ENCODE assay signal across 8 cellular contexts in genomic region chr1:145978860-145979745, GRCh38. TPM values are rescaled to one million over a fixed set of nuclear protein-coding genes. Genes with fewer than 3 reads are reported as not detected.
DNase-seq lines count a peak whose midpoint lies in the region; ATAC-seq, FAIRE-seq and TF ChIP-seq lines count a peak whose summit lies in the region.

No MANE protein-coding gene starts in this region.

- H3K9me3 ChIP-seq in K562 (replicated peaks; ENCODE audit: control insufficient read depth, insufficient read depth, low read depth, low read length), result no peaks in the 10 kb centered on the region

- peak overlapping the region; percentile 76 for H3K4me2 ChIP-seq in K562 (ENCODE audit: insufficient read depth, low read length)

- H3K4me3 ChIP-seq in K562, result no peak overlapping the region

- POLR2A ChIA-PET in K562 (lab: Yijun Ruan, JAX), result interaction anchor here (0.6 to 15.5 kb wide), 14 partner anchors 14 to 134 kb away, joined by 3 to 320 read pairs (median 4); partner anchors contain the start of genes ANKRD34A, LIX1L, NUDT17 and POLR3GL

- intact Hi-C loops in K562 (cut with micrococcal nuclease) (loop anchor here (1.0 kb wide), 3 partner anchors 11 to 17 kb away; partner anchors contain the start of genes ANKRD34A, POLR3GL and TXNIP), sciatic nerve (cut with DNase I) (no loop called here)

- FAIRE-seq in K562 (lab: Jason Lieb, UNC), result peak; percentile 100

- in situ Hi-C loops in GM13977 (cut with MboI; ENCODE audit: low pct_unique_long_range_greater_than_20kb, low sequenced_read_pairs, unreplicated experiment), result no loop called here
- in situ Hi-C loops in K562 (cut with MboI), result no loop called here

- peaks cover 24 to 63% of the 10 kb centered on the region in 2 experiments for H3K4me1 ChIP-seq in K562 (replicated peaks in 1 of 2; ENCODE audit: control insufficient read depth in 2 of 2, insufficient read depth in 2 of 2, low read length in 2 of 2)

- CTCF ChIA-PET in K562 (lab: Yijun Ruan, JAX; ENCODE audit: low intra/inter-chr PET ratio), result interaction anchor here (0.6 to 3.8 kb wide), 4 partner anchors 28 to 54 kb away, joined by 3 to 37 read pairs (median 10); no protein-coding TSS in a partner anchor

- no peaks in the 10 kb centered on the region for H4K20me1 ChIP-seq in K562 (replicated peaks; ENCODE audit: control insufficient read depth, insufficient read depth, low read length)

- WGBS in K562 (ENCODE audit: insufficient coverage, low coverage, missing lambda C conversion rate), result 6% methylated on average over 9 of the region's 9 CpGs

- H3K9ac ChIP-seq in K562 (ENCODE audit: insufficient read depth in 1 of 2, low read depth in 2 of 2, low read length in 2 of 2), result peak overlapping the region; percentile 81 to 86; a peak in 3 of 4 replicates

- TF ChIP-seq CTCF in GM13977 (IDR thresholded peaks at IDR 0.05; ENCODE audit: extremely low read depth, insufficient read depth, missing control alignments) (peak; percentile 42), K562 (IDR thresholded peaks at IDR 0.05 in 2 of 3, conservative IDR thresholded peaks at IDR 0.05 in 1 of 3; ENCODE audit: insufficient read depth in 2 of 3, low read depth in 1 of 3, low read length in 3 of 3) (peak; percentile 53 to 69 (median 54))

- peaks cover 16% of the 10 kb centered on the region for H3K36me3 ChIP-seq in K562 (ENCODE audit: control insufficient read depth, insufficient read depth, low read length)

- peak; percentile 28 to 44; a peak in 2 of 4 replicates for TF ChIP-seq RAD21 in K562 (CRISPR knock-in tag; conservative IDR thresholded peaks at IDR 0.05 in 1 of 2, IDR thresholded peaks at IDR 0.05 in 1 of 2)

- peaks cover 25% of the 10 kb centered on the region for H3K79me2 ChIP-seq in K562 (ENCODE audit: control insufficient read depth, insufficient read depth, low read length)

- H2AFZ ChIP-seq in K562 (ENCODE audit: low read depth, low read length), result peak overlapping the region; percentile 42

- TF ChIP-seq EP300 in K562 (IDR thresholded peaks at IDR 0.05; ENCODE audit: low read length), result peak; percentile 85

- H3K9me1 ChIP-seq in K562 (ENCODE audit: control insufficient read depth, insufficient read depth, low read length), result no peaks in the 10 kb centered on the region

- peak; percentile 76; the same call in 1 of the 2 replicates for TF ChIP-seq POLR2A in K562 (conservative IDR thresholded peaks at IDR 0.05)

- TSS peak; percentile 98 for BruUV-seq in K562 (replicated peaks; lab: Mats Ljungman, UMichigan)

- H3K27me3 ChIP-seq in K562 (ENCODE audit: control insufficient read depth in 2 of 2, insufficient read depth in 2 of 2, low read length in 2 of 2), result no peaks in the 10 kb centered on the region

- DNase-seq in GM13977 (ENCODE audit: low spot score) (peak; percentile 89), NCI-H146 treated with DMSO at 0.1 percent for 48 hours (lab: John Stamatoyannopoulos, UW; ENCODE audit: unreplicated experiment) (peak; percentile 91), T1000 (lab: John Stamatoyannopoulos, UW) (peak; percentile 83), K562 (ENCODE audit: extremely low read depth in 1 of 4, low spot score in 3 of 4) (peak; percentile 97 to 99 (median 99)), iPS DF 4.7 (ENCODE audit: extremely low read depth, low spot score) (peak; percentile 98), sciatic nerve (ENCODE audit: low spot score) (peak; percentile 94), mesenteric fat pad (ENCODE audit: low spot score) (no peak)

- ATAC-seq in HG02852 (IDR thresholded peaks at IDR 0.05; ENCODE audit: unreplicated experiment) (peak; percentile 89), K562 (peak; percentile 94), sciatic nerve (peak; percentile 97)

- peak overlapping the region; percentile 96 for H3K27ac ChIP-seq in K562 (ENCODE audit: extremely low read depth, low read depth, low read length)

RNA-seq across cellular contexts. Expression of gene POLR3GL, which starts 14.6 kb away (rescaled TPM):
- 13.4 and 16.3 TPM in 2 replicates for total RNA-seq in K562 (2011; cell fraction: chromatin; rRNA removed; ENCODE audit: low replicate concordance)
- total RNA-seq in K562 (2011; cell fraction: nucleolus; rRNA removed), result 10.0 TPM in 2 replicates
- 9.5 and 10.3 TPM in 2 replicates for total RNA-seq in K562 (2011; cell fraction: nucleoplasm; rRNA removed)
- 28.5 and 29.6 TPM in 2 replicates for total RNA-seq in K562 (2014; rRNA removed)
- 38.6 and 48.4 TPM in 2 replicates for total RNA-seq in K562 (2014; rRNA removed; fragmentation: Illumina TruSeq; extraction: Trizol)
- 35.2 and 38.2 TPM in 2 replicates for total RNA-seq in K562 (2015; rRNA removed; fragmentation: Illumina TruSeq; extraction: Trizol)
- 17.3 and 21.1 TPM in 2 replicates for total RNA-seq in K562 (2021)
- polyA plus RNA-seq in K562 (2011; rRNA removed), result 31.0 and 39.4 TPM in 2 replicates
- polyA plus RNA-seq in K562 (2011; cell fraction: cytosol; rRNA removed), result 20.4 and 22.2 TPM in 2 replicates
- 18.8 and 22.7 TPM in 2 replicates for polyA plus RNA-seq in K562 (2011; cell fraction: nucleus; rRNA removed)
- 37.6 and 38.4 TPM in 2 replicates for polyA plus RNA-seq in K562 (2012)
- polyA plus RNA-seq in K562 (2014; fragmentation: Illumina TruSeq; extraction: Trizol), result 47.6 and 47.9 TPM in 2 replicates
- 10 to 100 TPM; 14.6 to 21.7 TPM for polyA plus RNA-seq in K562 (2014; fragmentation: Nextera tagmentation; extraction: Ambion mirVana)
- 36.1 and 48.4 TPM in 2 replicates for polyA plus RNA-seq in K562 (2014; rRNA removed)
- polyA minus RNA-seq in K562 (2011; rRNA and poly(A)+ RNA removed), result 13.5 and 15.8 TPM in 2 replicates
- 8.9 and 9.3 TPM in 2 replicates for polyA minus RNA-seq in K562 (2011; cell fraction: cytosol; rRNA and poly(A)+ RNA removed)
- polyA minus RNA-seq in K562 (2011; cell fraction: nucleus; rRNA and poly(A)+ RNA removed), result 7.8 and 13.4 TPM in 2 replicates
- 22.3 TPM for total RNA-seq in sciatic nerve
- total RNA-seq in mesenteric fat pad, result 30.7 TPM

RNA-seq across cellular contexts. Expression of gene ANKRD34A, which starts 14.7 kb away (rescaled TPM):
- 1.7 and 2.2 TPM in 2 replicates for total RNA-seq in K562 (2011; cell fraction: chromatin; rRNA removed; ENCODE audit: low replicate concordance)
- total RNA-seq in K562 (2011; cell fraction: nucleolus; rRNA removed), result 2.3 and 3.2 TPM in 2 replicates
- 2.1 and 2.3 TPM in 2 replicates for total RNA-seq in K562 (2011; cell fraction: nucleoplasm; rRNA removed)
- total RNA-seq in K562 (2014; rRNA removed), result 0.41 and 0.86 TPM in 2 replicates
- total RNA-seq in K562 (2014; rRNA removed; fragmentation: Illumina TruSeq; extraction: Trizol), result 0.18 and 0.38 TPM in 2 replicates
- total RNA-seq in K562 (2015; rRNA removed; fragmentation: Illumina TruSeq; extraction: Trizol), result 0.43 and 0.45 TPM in 2 replicates
- 0.89 and 1.6 TPM in 2 replicates for total RNA-seq in K562 (2021)
- polyA plus RNA-seq in K562 (2011; rRNA removed), result 0.81 and 1.0 TPM in 2 replicates
- polyA plus RNA-seq in K562 (2011; cell fraction: cytosol; rRNA removed), result 0.80 and 1.2 TPM in 2 replicates
- polyA plus RNA-seq in K562 (2011; cell fraction: nucleus; rRNA removed), result 3.0 and 4.9 TPM in 2 replicates
- polyA plus RNA-seq in K562 (2012), result 0.68 and 1.0 TPM in 2 replicates
- 0.80 and 0.91 TPM in 2 replicates for polyA plus RNA-seq in K562 (2014; fragmentation: Illumina TruSeq; extraction: Trizol)
- polyA plus RNA-seq in K562 (2014; fragmentation: Nextera tagmentation; extraction: Ambion mirVana), result under 1 TPM; 0.06 to 0.07 TPM
- 0.64 and 0.81 TPM in 2 replicates for polyA plus RNA-seq in K562 (2014; rRNA removed)
- 0.49 and 0.72 TPM in 2 replicates for polyA minus RNA-seq in K562 (2011; rRNA and poly(A)+ RNA removed)
- polyA minus RNA-seq in K562 (2011; cell fraction: cytosol; rRNA and poly(A)+ RNA removed), result 0.38 and 1.2 TPM in 2 replicates
- 1.9 and 2.0 TPM in 2 replicates for polyA minus RNA-seq in K562 (2011; cell fraction: nucleus; rRNA and poly(A)+ RNA removed)
- 1.2 TPM for total RNA-seq in sciatic nerve
- 0.74 TPM for total RNA-seq in mesenteric fat pad

RNA-seq across cellular contexts. Expression of gene TXNIP, which starts 17.3 kb away (rescaled TPM):
- total RNA-seq in K562 (2011; cell fraction: chromatin; rRNA removed; ENCODE audit: low replicate concordance), result 1,167 and 1,393 TPM in 2 replicates
- total RNA-seq in K562 (2011; cell fraction: nucleolus; rRNA removed), result 716 and 782 TPM in 2 replicates
- 756 and 864 TPM in 2 replicates for total RNA-seq in K562 (2011; cell fraction: nucleoplasm; rRNA removed)
- total RNA-seq in K562 (2014; rRNA removed), result 202 and 226 TPM in 2 replicates
- 278 and 307 TPM in 2 replicates for total RNA-seq in K562 (2014; rRNA removed; fragmentation: Illumina TruSeq; extraction: Trizol)
- total RNA-seq in K562 (2015; rRNA removed; fragmentation: Illumina TruSeq; extraction: Trizol), result 217 and 235 TPM in 2 replicates
- 257 and 263 TPM in 2 replicates for total RNA-seq in K562 (2021)
- polyA plus RNA-seq in K562 (2011; rRNA removed), result 499 and 553 TPM in 2 replicates
- polyA plus RNA-seq in K562 (2011; cell fraction: cytosol; rRNA removed), result 244 and 270 TPM in 2 replicates
- polyA plus RNA-seq in K562 (2011; cell fraction: nucleus; rRNA removed), result 1,140 and 1,617 TPM in 2 replicates
- polyA plus RNA-seq in K562 (2012), result 256 and 452 TPM in 2 replicates
- polyA plus RNA-seq in K562 (2014; fragmentation: Illumina TruSeq; extraction: Trizol), result 253 and 295 TPM in 2 replicates
- polyA plus RNA-seq in K562 (2014; fragmentation: Nextera tagmentation; extraction: Ambion mirVana), result 100 to 1,000 TPM; 120 to 237 TPM
- 249 and 259 TPM in 2 replicates for polyA plus RNA-seq in K562 (2014; rRNA removed)
- 595 and 605 TPM in 2 replicates for polyA minus RNA-seq in K562 (2011; rRNA and poly(A)+ RNA removed)
- polyA minus RNA-seq in K562 (2011; cell fraction: cytosol; rRNA and poly(A)+ RNA removed), result 116 and 223 TPM in 2 replicates
- polyA minus RNA-seq in K562 (2011; cell fraction: nucleus; rRNA and poly(A)+ RNA removed), result 667 and 1,436 TPM in 2 replicates
- 609 TPM for total RNA-seq in sciatic nerve
- total RNA-seq in mesenteric fat pad, result 692 TPM

RNA-seq across cellular contexts. Expression of gene LIX1L, which starts 21.3 kb away (rescaled TPM):
- total RNA-seq in K562 (2011; cell fraction: chromatin; rRNA removed; ENCODE audit: low replicate concordance), result 5.2 and 6.2 TPM in 2 replicates
- 4.7 and 4.8 TPM in 2 replicates for total RNA-seq in K562 (2011; cell fraction: nucleolus; rRNA removed)
- total RNA-seq in K562 (2011; cell fraction: nucleoplasm; rRNA removed), result 8.9 and 14.7 TPM in 2 replicates
- total RNA-seq in K562 (2014; rRNA removed) (7.4 and 10.7 TPM in 2 replicates), K562 (2014; rRNA removed; fragmentation: Illumina TruSeq; extraction: Trizol) (10.0 and 11.0 TPM in 2 replicates), K562 (2015; rRNA removed; fragmentation: Illumina TruSeq; extraction: Trizol) (11.7 and 12.9 TPM in 2 replicates), K562 (2021) (15.7 and 16.4 TPM in 2 replicates), sciatic nerve (57.6 TPM), mesenteric fat pad (26.6 TPM)
- polyA plus RNA-seq in K562 (2011; rRNA removed) (20.6 and 26.5 TPM in 2 replicates), K562 (2014; fragmentation: Illumina TruSeq; extraction: Trizol) (10.5 and 12.5 TPM in 2 replicates), K562 (2014; fragmentation: Nextera tagmentation; extraction: Ambion mirVana) (1 to 10 TPM; 4.6 to 9.2 TPM), K562 (2014; rRNA removed) (13.5 and 16.1 TPM in 2 replicates)
- 23.9 and 30.3 TPM in 2 replicates for polyA plus RNA-seq in K562 (2011; cell fraction: cytosol; rRNA removed)
- 5.3 and 5.5 TPM in 2 replicates for polyA plus RNA-seq in K562 (2011; cell fraction: nucleus; rRNA removed)
- polyA plus RNA-seq in K562 (2012), result 4.7 and 8.4 TPM in 2 replicates
- 17.0 and 21.0 TPM in 2 replicates for polyA minus RNA-seq in K562 (2011; rRNA and poly(A)+ RNA removed)
- polyA minus RNA-seq in K562 (2011; cell fraction: cytosol; rRNA and poly(A)+ RNA removed), result 11.1 and 12.0 TPM in 2 replicates
- 1.8 and 3.0 TPM in 2 replicates for polyA minus RNA-seq in K562 (2011; cell fraction: nucleus; rRNA and poly(A)+ RNA removed)

RNA-seq across cellular contexts. Expression of gene HJV, which starts 42.4 kb away (rescaled TPM):
- 6.4 and 7.7 TPM in 2 replicates for total RNA-seq in K562 (2011; cell fraction: chromatin; rRNA removed; ENCODE audit: low replicate concordance)
- total RNA-seq in K562 (2011; cell fraction: nucleolus; rRNA removed), result 5.4 and 7.8 TPM in 2 replicates
- 6.4 and 6.9 TPM in 2 replicates for total RNA-seq in K562 (2011; cell fraction: nucleoplasm; rRNA removed)
- total RNA-seq in K562 (2014; rRNA removed) (1.1 and 2.5 TPM in 2 replicates), K562 (2014; rRNA removed; fragmentation: Illumina TruSeq; extraction: Trizol) (2.1 and 3.3 TPM in 2 replicates), K562 (2015; rRNA removed; fragmentation: Illumina TruSeq; extraction: Trizol) (1.9 and 2.9 TPM in 2 replicates), K562 (2021) (2.1 and 2.9 TPM in 2 replicates), sciatic nerve (not detected), mesenteric fat pad (not detected)
- polyA plus RNA-seq in K562 (2011; rRNA removed) (3.2 and 6.6 TPM in 2 replicates), K562 (2014; fragmentation: Illumina TruSeq; extraction: Trizol) (2.7 and 3.0 TPM in 2 replicates), K562 (2014; fragmentation: Nextera tagmentation; extraction: Ambion mirVana) (1 to 10 TPM; 1.0 to 1.3 TPM), K562 (2014; rRNA removed) (2.4 and 5.5 TPM in 2 replicates)
- 3.0 and 4.6 TPM in 2 replicates for polyA plus RNA-seq in K562 (2011; cell fraction: cytosol; rRNA removed)
- 3.7 and 5.5 TPM in 2 replicates for polyA plus RNA-seq in K562 (2011; cell fraction: nucleus; rRNA removed)
- 2.9 and 4.8 TPM in 2 replicates for polyA plus RNA-seq in K562 (2012)
- 4.3 and 4.5 TPM in 2 replicates for polyA minus RNA-seq in K562 (2011; rRNA and poly(A)+ RNA removed)
- 0.73 and 2.8 TPM in 2 replicates for polyA minus RNA-seq in K562 (2011; cell fraction: cytosol; rRNA and poly(A)+ RNA removed)
- 2.3 and 2.7 TPM in 2 replicates for polyA minus RNA-seq in K562 (2011; cell fraction: nucleus; rRNA and poly(A)+ RNA removed)
